Comparison of ENCODE assay signal across 9 cellular contexts in the genomic region with DNA sequence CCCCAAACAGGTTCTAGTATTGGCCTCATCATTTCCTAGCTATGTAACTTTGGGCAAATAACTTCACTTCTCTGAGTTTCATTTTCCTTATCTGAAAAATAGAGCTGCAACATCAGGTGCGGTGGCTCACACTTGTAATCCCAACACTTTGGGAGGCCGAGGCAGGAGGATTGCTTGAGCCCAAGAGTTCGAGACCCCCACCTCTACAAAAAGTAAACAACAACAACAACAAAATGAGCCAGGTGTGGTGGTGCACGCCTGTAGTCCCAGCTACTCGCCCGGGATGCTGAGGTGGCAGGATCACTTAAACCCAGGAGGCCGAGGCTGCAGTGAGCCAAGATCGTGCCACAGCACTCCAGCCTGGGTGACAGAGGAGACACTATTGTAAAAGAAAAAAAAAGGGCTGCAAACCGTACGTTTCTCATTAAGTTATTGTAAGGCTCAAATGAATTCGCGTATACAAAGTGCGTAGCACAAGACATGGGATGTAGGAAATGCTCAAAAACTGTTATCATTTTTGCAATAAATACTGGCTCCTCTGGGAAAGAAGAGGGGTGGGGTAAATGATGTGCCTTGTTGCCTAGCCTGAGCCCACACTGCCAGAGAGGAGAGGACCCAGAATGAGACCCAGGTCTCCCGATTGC. TPM values are rescaled to one million over a fixed set of nuclear protein-coding genes. Genes with fewer than 3 reads are reported as not detected.
DNase-seq lines count a peak whose midpoint lies in the region; ATAC-seq, FAIRE-seq and TF ChIP-seq lines count a peak whose summit lies in the region.
"Had no signal": no experiment of that assay in that cellular context is flagged by ENCODE, and none has a peak within 500 bp of the region (broad histone marks: within the 10 kb centered on the region; RNA-seq: fewer than 3 reads in every experiment).

No MANE protein-coding gene starts in this region.

- peaks cover 17 to 21% of the 10 kb centered on the region in 2 donors for H3K4me1 ChIP-seq in duodenal mucosa (ENCODE audit: control insufficient read depth in 1 of 2, insufficient read depth in 2 of 2, low read length in 2 of 2)

- no peak for ATAC-seq in HG02571 (IDR thresholded peaks at IDR 0.05; ENCODE audit: unreplicated experiment)

- peak overlapping the region in 1 of 3 experiments; percentile 95 for H3K27ac Mint-ChIP-seq in nephron

- H3K27me3 ChIP-seq in MG63 = no peaks in the 10 kb centered on the region
- no peaks in the 10 kb centered on the region for H3K27me3 ChIP-seq in duodenal mucosa (ENCODE audit: control insufficient read depth in 1 of 2, insufficient read depth in 2 of 2, low read length in 2 of 2)

- H3K4me3 Mint-ChIP-seq in nephron = peak overlapping the region; percentile 85 to 92 (median 88)

- FAIRE-seq in D721Med (lab: Jason Lieb, UNC) (no peak), H54 (lab: Jason Lieb, UNC) (no peak)

- H3K4me1 Mint-ChIP-seq in nephron = peaks cover 26% of the 10 kb centered on the region

- H3K9ac ChIP-seq in duodenal mucosa (ENCODE audit: low read depth in 1 of 2, low read length in 2 of 2) = peak overlapping the region; percentile 58 to 70

- H3K9me3 ChIP-seq in MG63 (no peaks in the 10 kb centered on the region), duodenal mucosa (ENCODE audit: control insufficient read depth in 1 of 2, low read length in 2 of 2) (no peaks in the 10 kb centered on the region)

- H3K36me3 ChIP-seq in MG63 (peaks cover 4% of the 10 kb centered on the region), duodenal mucosa (ENCODE audit: control insufficient read depth in 1 of 2, insufficient read depth in 2 of 2, low read length in 2 of 2) (peaks cover 1 to 5% of the 10 kb centered on the region in 2 donors)

- H3K9me3 Mint-ChIP-seq in nephron = no peaks in the 10 kb centered on the region

- no peak for DNase-seq in AG09309 (ENCODE audit: low read depth)
- DNase-seq in MG63 = no peak
- no peak for DNase-seq in D721Med (ENCODE audit: insufficient read length, low spot score)
- no peak for DNase-seq in H54 (ENCODE audit: insufficient read length, low spot score)
- no peak for DNase-seq in ecto neural progenitor cell (ENCODE audit: low spot score)
- DNase-seq: NCI-H1694 treated with DMSO at 0.1 percent for 48 hours had no signal

- H3K4me3 ChIP-seq in AG09309 (ENCODE audit: control insufficient read depth, low read depth, low read length) (peak overlapping the region; percentile 73), MG63 (peak overlapping the region; percentile 77), duodenal mucosa (ENCODE audit: low read depth in 1 of 2, low read length in 2 of 2) (peak overlapping the region; percentile 72 to 95)

- H3K36me3 Mint-ChIP-seq in nephron (ENCODE audit: low read depth) = peaks cover 6% of the 10 kb centered on the region

- TF ChIP-seq POLR2A in H54 (IDR thresholded peaks at IDR 0.05; ENCODE audit: low read depth, low read length) = no peak

- H3K27me3 Mint-ChIP-seq in nephron (ENCODE audit: low read depth) = no peaks in the 10 kb centered on the region

- no peak for TF ChIP-seq CTCF in AG09309 (IDR thresholded peaks at IDR 0.05; ENCODE audit: control insufficient read depth, insufficient read depth, low read depth, low read length, missing control alignments)
- no peak for TF ChIP-seq CTCF in nephron (IDR thresholded peaks at IDR 0.05; ENCODE audit: unreplicated experiment in 3 of 3)
- TF ChIP-seq CTCF in D721Med (IDR thresholded peaks at IDR 0.05; ENCODE audit: insufficient read depth, missing control alignments) = no peak

- no peak overlapping the region for H3K27ac ChIP-seq in duodenal mucosa (ENCODE audit: low read depth, low read length)

RNA-seq across cellular contexts. Expression of gene C12orf76, which starts 0.9 kb away (rescaled TPM):
- total RNA-seq in MG63 (2014; rRNA removed; shearing (Covaris generic); ENCODE audit: low replicate concordance) = 0.47 and 8.3 TPM in 2 replicates

RNA-seq across cellular contexts. Expression of gene ANKRD13A, which starts 48.2 kb away (rescaled TPM):
- total RNA-seq in MG63 (2014; rRNA removed; shearing (Covaris generic); ENCODE audit: low replicate concordance) = 75.0 and 96.8 TPM in 2 replicates

RNA-seq across cellular contexts. Expression of gene GIT2, which starts 51.3 kb away (rescaled TPM):
- total RNA-seq in MG63 (2014; rRNA removed; shearing (Covaris generic); ENCODE audit: low replicate concordance) = 14.5 and 20.7 TPM in 2 replicates
